Comparison of ENCODE assay signal across 9 cellular contexts in the genomic region with DNA sequence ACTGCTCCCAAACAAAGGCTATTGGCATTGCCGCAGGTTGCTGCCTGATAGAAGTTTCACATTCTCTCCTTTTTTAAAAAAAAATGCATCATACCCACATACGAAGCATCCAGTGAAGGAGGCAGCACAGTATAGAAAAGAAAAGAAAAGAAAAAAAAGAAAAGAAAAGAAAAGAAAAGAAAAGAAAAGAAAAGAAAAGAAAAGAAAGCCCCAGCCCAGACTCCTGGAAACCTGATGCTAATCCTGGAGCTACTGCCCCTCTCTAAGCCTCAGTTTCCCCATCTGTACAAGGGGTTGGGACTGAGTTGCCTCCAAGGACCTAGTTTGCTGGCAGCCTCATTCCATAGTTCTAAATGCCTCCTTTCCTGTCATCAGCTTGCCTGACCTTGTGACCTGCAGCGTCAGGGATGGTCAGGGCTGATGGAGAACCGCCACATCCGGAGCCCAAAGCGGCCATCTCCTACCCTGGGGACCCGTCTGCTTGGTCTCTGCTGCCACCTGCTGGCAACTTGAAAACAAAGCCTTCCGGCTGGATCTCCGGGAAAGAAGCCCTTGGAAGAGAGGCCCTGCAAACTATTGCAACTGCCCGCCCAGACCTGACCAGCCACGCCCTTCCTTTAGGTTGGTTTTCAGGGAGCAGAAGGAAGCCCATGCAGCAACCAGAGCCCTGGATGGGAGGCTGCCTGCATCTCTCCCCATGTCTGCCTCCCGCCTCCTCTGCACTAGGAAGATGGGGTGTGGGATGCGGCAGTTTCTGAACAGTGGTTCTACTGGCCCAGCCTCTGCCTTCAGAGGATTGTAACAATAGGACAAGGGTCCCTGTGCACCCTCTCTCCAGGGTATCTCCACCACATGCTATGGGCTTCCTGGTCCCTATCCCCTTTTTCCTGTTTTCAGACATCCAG. TPM values are rescaled to one million over a fixed set of nuclear protein-coding genes. Genes with fewer than 3 reads are reported as not detected.
DNase-seq lines count a peak whose midpoint lies in the region; ATAC-seq and TF ChIP-seq lines count a peak whose summit lies in the region.
"Had no signal": no experiment of that assay in that cellular context is flagged by ENCODE, and none has a peak within 500 bp of the region (broad histone marks: within the 10 kb centered on the region; RNA-seq: fewer than 3 reads in every experiment).

No MANE protein-coding gene starts in this region.

- peaks cover 1% of the 10 kb centered on the region for H3K4me1 Mint-ChIP-seq in activated T-helper 17 cell treated with anti-CD3 and anti-CD28 coated beads, Interleukin-2, amount 50 U/mL, for 72 hours

- no peak overlapping the region for H3K27ac ChIP-seq in KMS-11
- H3K27ac ChIP-seq in RWPE2 (ENCODE audit: poor library complexity, severe bottlenecking): no peak overlapping the region
- no peak overlapping the region for H3K27ac ChIP-seq in foreskin keratinocyte
- no peak overlapping the region for H3K27ac ChIP-seq in osteoblast (ENCODE audit: low read depth, low read length)
- no peak overlapping the region for H3K27ac ChIP-seq in thyroid gland

- H3K4me2 ChIP-seq in KMS-11 (no peak overlapping the region), osteoblast (ENCODE audit: insufficient read depth, low read length) (no peak overlapping the region)

- DNase-seq in DMS 273 (lab: John Stamatoyannopoulos, UW; ENCODE audit: unreplicated experiment) (peak; percentile 82), RWPE2 (ENCODE audit: low spot score) (peak; percentile 80), foreskin keratinocyte (peak in 1 of 2 donors; percentile 61), osteoblast (ENCODE audit: insufficient read length, low spot score, missing footprints) (peak; percentile 98), thyroid gland (peak; percentile 62 to 75)

- H3K4me1 ChIP-seq in KMS-11 (ENCODE audit: low read depth, poor library complexity, severe bottlenecking): no peaks in the 10 kb centered on the region
- no peaks in the 10 kb centered on the region for H3K4me1 ChIP-seq in RWPE2 (ENCODE audit: insufficient read depth, poor library complexity, severe bottlenecking)
- no peaks in the 10 kb centered on the region for H3K4me1 ChIP-seq in foreskin keratinocyte
- H3K4me1 ChIP-seq in osteoblast (ENCODE audit: insufficient read depth, low read length): no peaks in the 10 kb centered on the region
- H3K4me1 ChIP-seq in thyroid gland: no peaks in the 10 kb centered on the region

- H3K9me3 Mint-ChIP-seq in activated T-helper 17 cell treated with anti-CD3 and anti-CD28 coated beads, Interleukin-2, amount 50 U/mL, for 72 hours: no peaks in the 10 kb centered on the region

- H3K27me3 Mint-ChIP-seq in activated T-helper 17 cell treated with anti-CD3 and anti-CD28 coated beads, Interleukin-2, amount 50 U/mL, for 72 hours: peaks cover 13% of the 10 kb centered on the region

- H3K36me3 ChIP-seq in KMS-11 (ENCODE audit: insufficient read depth) (no peaks in the 10 kb centered on the region), RWPE2 (ENCODE audit: low read depth) (no peaks in the 10 kb centered on the region), osteoblast (ENCODE audit: insufficient read depth, low read length) (no peaks in the 10 kb centered on the region), thyroid gland (no peaks in the 10 kb centered on the region)

- TF ChIP-seq CTCF in KMS-11 (conservative IDR thresholded peaks at IDR 0.05; ENCODE audit: low read depth, low read length) (peak; percentile 60), RWPE2 (IDR thresholded peaks at IDR 0.05; ENCODE audit: poor library complexity, severe bottlenecking) (peak; percentile 92), foreskin keratinocyte (conservative IDR thresholded peaks at IDR 0.05) (peak; percentile 94), osteoblast (IDR thresholded peaks at IDR 0.05; ENCODE audit: extremely low read depth, low read depth, low read length) (peak; percentile 86), thyroid gland (IDR thresholded peaks at IDR 0.05) (peak; percentile 33 to 85 (median 71))

- peak; percentile 90 for ATAC-seq in RWPE2 (ENCODE audit: low read depth)
- peak; percentile 92 for ATAC-seq in activated T-helper 17 cell treated with anti-CD3 and anti-CD28 coated beads, Interleukin-2, amount 50 U/mL, for 72 hours (replicated peaks)
- peak; percentile 77 for ATAC-seq in foreskin keratinocyte
- no peak for ATAC-seq in HG03280 (IDR thresholded peaks at IDR 0.05; ENCODE audit: unreplicated experiment)

- no peaks in the 10 kb centered on the region for H3K79me2 ChIP-seq in KMS-11 (ENCODE audit: insufficient read depth, low read depth)
- no peaks in the 10 kb centered on the region for H3K79me2 ChIP-seq in osteoblast (ENCODE audit: insufficient read depth, low read length)

- H3K27me3 ChIP-seq in KMS-11 (ENCODE audit: insufficient read depth, low read depth): no peaks in the 10 kb centered on the region
- no peaks in the 10 kb centered on the region for H3K27me3 ChIP-seq in RWPE2 (ENCODE audit: insufficient read depth, poor library complexity, severe bottlenecking)
- peaks cover 7% of the 10 kb centered on the region for H3K27me3 ChIP-seq in foreskin keratinocyte
- H3K27me3 ChIP-seq in osteoblast (ENCODE audit: insufficient read depth, low read length): peaks cover 4% of the 10 kb centered on the region
- no peaks in the 10 kb centered on the region for H3K27me3 ChIP-seq in thyroid gland

- intact Hi-C loops in thyroid gland (cut with DNase I): loop anchor here (2.0 kb wide), 1 partner anchor 833 kb away; no protein-coding TSS in a partner anchor

- no peak overlapping the region for H2AFZ ChIP-seq in KMS-11 (ENCODE audit: low read depth)
- H2AFZ ChIP-seq in osteoblast (ENCODE audit: low read length): no peak overlapping the region

- no peaks in the 10 kb centered on the region for H3K9me3 ChIP-seq in RWPE2 (ENCODE audit: severe bottlenecking)
- no peaks in the 10 kb centered on the region for H3K9me3 ChIP-seq in osteoblast (ENCODE audit: low read depth, low read length)
- no peaks in the 10 kb centered on the region for H3K9me3 ChIP-seq in thyroid gland

- TF ChIP-seq POLR2A in thyroid gland (IDR thresholded peaks at IDR 0.05): no peak

- H3K27ac Mint-ChIP-seq in activated T-helper 17 cell treated with anti-CD3 and anti-CD28 coated beads, Interleukin-2, amount 50 U/mL, for 72 hours: no peak overlapping the region

- 25 to 29% methylated on average over 13 of the region's 13 CpGs for WGBS in thyroid gland, 2 donors

- H3K4me3 ChIP-seq in KMS-11 (IDR thresholded peaks at IDR 0.05; ENCODE audit: insufficient read depth, low read depth, low read length) (no peak overlapping the region), RWPE2 (ENCODE audit: severe bottlenecking) (no peak overlapping the region), osteoblast (ENCODE audit: insufficient read depth, low read length) (no peak overlapping the region), thyroid gland (replicated peaks in 1 of 3) (no peak overlapping the region)

- H3K9ac ChIP-seq in KMS-11: no peak overlapping the region

- no peak overlapping the region for H3K4me3 Mint-ChIP-seq in activated T-helper 17 cell treated with anti-CD3 and anti-CD28 coated beads, Interleukin-2, amount 50 U/mL, for 72 hours

- H4K20me1 ChIP-seq in KMS-11 (ENCODE audit: insufficient read depth): no peaks in the 10 kb centered on the region
- H4K20me1 ChIP-seq in osteoblast (ENCODE audit: insufficient read depth, low read length): no peaks in the 10 kb centered on the region

- H3K36me3 Mint-ChIP-seq in activated T-helper 17 cell treated with anti-CD3 and anti-CD28 coated beads, Interleukin-2, amount 50 U/mL, for 72 hours (ENCODE audit: low read depth): no peaks in the 10 kb centered on the region

RNA-seq across cellular contexts. Expression of gene AIPL1, which starts 13.0 kb away (rescaled TPM):
- not detected for total RNA-seq in activated T-helper 17 cell treated with anti-CD3 and anti-CD28 coated beads, Interleukin-2, amount 50 U/mL, for 72 hours
- not detected in 2 replicates for total RNA-seq in foreskin keratinocyte
- not detected in 2 replicates for polyA plus RNA-seq in foreskin keratinocyte
- not detected in 2 replicates for total RNA-seq in osteoblast
- not detected for total RNA-seq in thyroid gland
- total RNA-seq: T-helper 1 cell treated with Interleukin-12 subunit alpha and Interleukin-12 subunit beta and Interleukin-4 antibody, amounts not matched to agents 30 ng/mL and 1 ng/mL, for 36 hours had no signal

RNA-seq across cellular contexts. Expression of gene PIMREG, which starts 22.3 kb away (rescaled TPM):
- total RNA-seq in activated T-helper 17 cell treated with anti-CD3 and anti-CD28 coated beads, Interleukin-2, amount 50 U/mL, for 72 hours: 1 to 10 TPM; 5.9 to 7.4 TPM
- total RNA-seq in foreskin keratinocyte (18.2 and 28.7 TPM in 2 replicates), osteoblast (3.5 and 5.1 TPM in 2 replicates), thyroid gland (not detected)
- 21.8 and 31.0 TPM in 2 replicates for polyA plus RNA-seq in foreskin keratinocyte
